8 cellular contexts compared by ENCODE assay signal in genomic region chr16:56985288-56985961, GRCh38. TPM values are rescaled to one million over a fixed set of nuclear protein-coding genes. Genes with fewer than 3 reads are reported as not detected.
DNase-seq lines count a peak whose midpoint lies in the region; ATAC-seq and TF ChIP-seq lines count a peak whose summit lies in the region.

No MANE protein-coding gene starts in this region.

- H3K27ac Mint-ChIP-seq in activated naive CD4-positive, alpha-beta T cell treated with anti-CD3 and anti-CD28 coated beads, Interleukin-2, amount 10 ng/mL, durations not matched to agents 7 days and 5 days = peak overlapping the region; percentile 69
- peak overlapping the region; percentile 98 to 100 for H3K27ac Mint-ChIP-seq in stimulated activated naive CD8-positive, alpha-beta T cell treated with anti-CD3 and anti-CD28 coated beads, Interleukin-15, amount 100 ng/mL, for 72 hours

- intact Hi-C loops in heart left ventricle (cut with DNase I) = no loop called here

- H3K27me3 ChIP-seq in ACC112 (ENCODE audit: insufficient read depth, low read length) = no peaks in the 10 kb centered on the region
- no peaks in the 10 kb centered on the region for H3K27me3 ChIP-seq in heart left ventricle

- no peak overlapping the region for H2AFZ ChIP-seq in ACC112 (ENCODE audit: low read length, unreplicated experiment)

- CTCF ChIA-PET in activated naive CD4-positive, alpha-beta T cell treated with anti-CD3 and anti-CD28 coated beads, Interleukin-2, amount 10 ng/mL, durations not matched to agents 7 days and 5 days (lab: Charles Lee) = interaction anchor here (1.4 to 1.9 kb wide), 2 partner anchors 22 kb away, joined by 3 to 7 read pairs; no protein-coding TSS in a partner anchor

- peaks cover 41% of the 10 kb centered on the region for H3K79me2 ChIP-seq in ACC112 (ENCODE audit: control insufficient read depth, insufficient read depth, low read length, unreplicated experiment)

- H3K4me3 ChIP-seq in ACC112 (ENCODE audit: low read depth, low read length) (peak overlapping the region; percentile 39; the same call in 1 of the 2 replicates), heart left ventricle (no peak overlapping the region)

- TF ChIP-seq POLR2A in heart left ventricle (IDR thresholded peaks at IDR 0.05) = peak in 1 of 2 donors; percentile 19

- H3K9me3 ChIP-seq in heart left ventricle = no peaks in the 10 kb centered on the region

- H3K36me3 ChIP-seq in ACC112 (ENCODE audit: insufficient read depth, low read length) = no peaks in the 10 kb centered on the region
- peaks cover 0 to 24% (median 0%) of the 10 kb centered on the region in 9 donors for H3K36me3 ChIP-seq in heart left ventricle

- H3K36me3 Mint-ChIP-seq in activated naive CD4-positive, alpha-beta T cell treated with anti-CD3 and anti-CD28 coated beads, Interleukin-2, amount 10 ng/mL, durations not matched to agents 7 days and 5 days = peaks cover 76% of the 10 kb centered on the region

- ATAC-seq in heart left ventricle = peak in 3 of 4 donors; percentile 64 to 70 (median 65)
- no peak for ATAC-seq in stimulated activated naive CD8-positive, alpha-beta T cell treated with anti-CD3 and anti-CD28 coated beads, Interleukin-15, amount 100 ng/mL, for 72 hours

- no peak for TF ChIP-seq CTCF in heart left ventricle (IDR thresholded peaks at IDR 0.05)

- H3K4me3 Mint-ChIP-seq in activated naive CD4-positive, alpha-beta T cell treated with anti-CD3 and anti-CD28 coated beads, Interleukin-2, amount 10 ng/mL, durations not matched to agents 7 days and 5 days = peak overlapping the region; percentile 33
- peak overlapping the region; percentile 97 to 99 for H3K4me3 Mint-ChIP-seq in stimulated activated naive CD8-positive, alpha-beta T cell treated with anti-CD3 and anti-CD28 coated beads, Interleukin-15, amount 100 ng/mL, for 72 hours

- peak; percentile 83 for DNase-seq in HCEC 1CT
- no peak for DNase-seq in activated naive CD4-positive, alpha-beta T cell treated with anti-CD3 and anti-CD28 coated beads, Interleukin-2, amount 10 ng/mL, durations not matched to agents 7 days and 5 days
- DNase-seq in heart left ventricle = peak; percentile 54 to 84 (median 80)
- DNase-seq in stimulated activated naive CD8-positive, alpha-beta T cell treated with anti-CD3 and anti-CD28 coated beads, Interleukin-15, amount 100 ng/mL, for 72 hours = no peak
- no peak for DNase-seq in SKM-1 treated with dmso at 0.1 percent for 144 hours (lab: John Stamatoyannopoulos, UW; ENCODE audit: unreplicated experiment)
- DNase-seq in stimulated activated CD4-positive, alpha-beta T cell treated with anti-CD3 and anti-CD28 coated beads, Interleukin-2, amount 100 ng/mL, for 48 hours = no peak
- no peak for DNase-seq in COR-L47 (lab: John Stamatoyannopoulos, UW)

- WGBS in heart left ventricle, 4 donors = 58 to 70% (median 62%) methylated on average over 6 to 7 of the region's 7 CpGs

- H3K4me1 Mint-ChIP-seq in activated naive CD4-positive, alpha-beta T cell treated with anti-CD3 and anti-CD28 coated beads, Interleukin-2, amount 10 ng/mL, durations not matched to agents 7 days and 5 days = peaks cover 74% of the 10 kb centered on the region
- peaks cover 93% of the 10 kb centered on the region for H3K4me1 Mint-ChIP-seq in stimulated activated naive CD8-positive, alpha-beta T cell treated with anti-CD3 and anti-CD28 coated beads, Interleukin-15, amount 100 ng/mL, for 72 hours

- H3K27me3 Mint-ChIP-seq in activated naive CD4-positive, alpha-beta T cell treated with anti-CD3 and anti-CD28 coated beads, Interleukin-2, amount 10 ng/mL, durations not matched to agents 7 days and 5 days = peaks cover 3% of the 10 kb centered on the region
- no peaks in the 10 kb centered on the region for H3K27me3 Mint-ChIP-seq in stimulated activated naive CD8-positive, alpha-beta T cell treated with anti-CD3 and anti-CD28 coated beads, Interleukin-15, amount 100 ng/mL, for 72 hours

- no peaks in the 10 kb centered on the region for H3K9me3 Mint-ChIP-seq in activated naive CD4-positive, alpha-beta T cell treated with anti-CD3 and anti-CD28 coated beads, Interleukin-2, amount 10 ng/mL, durations not matched to agents 7 days and 5 days
- H3K9me3 Mint-ChIP-seq in stimulated activated naive CD8-positive, alpha-beta T cell treated with anti-CD3 and anti-CD28 coated beads, Interleukin-15, amount 100 ng/mL, for 72 hours = no peaks in the 10 kb centered on the region

- peaks cover 27% of the 10 kb centered on the region for H3K4me1 ChIP-seq in ACC112 (ENCODE audit: control insufficient read depth, insufficient read depth, low read length, unreplicated experiment)
- peaks cover 0 to 79% (median 34%) of the 10 kb centered on the region in 12 donors for H3K4me1 ChIP-seq in heart left ventricle

- H3K27ac ChIP-seq in ACC112 (ENCODE audit: low read depth, low read length) (peak overlapping the region; percentile 47), heart left ventricle (peak overlapping the region in 11 of 12 donors; percentile 17 to 76 (median 65))

RNA-seq across cellular contexts. Expression of gene NLRC5, which starts 3.9 kb away (rescaled TPM):
- 10 to 100 TPM in 4 of 9 donors, 1 to 10 TPM in 5; 5.8 to 98.6 (median 9.9) TPM for total RNA-seq in heart left ventricle
- 10 to 100 TPM in 1 of 2 donors, 1 to 10 TPM in 1; 6.8 to 11.8 TPM for polyA plus RNA-seq in heart left ventricle

RNA-seq across cellular contexts. Expression of gene CETP, which starts 23.7 kb away (rescaled TPM):
- total RNA-seq in heart left ventricle = 1 to 10 TPM in 2 of 9 donors, under 1 TPM in 5, not detected in 2; 0.23 to 3.1 (median 0.30) TPM
- polyA plus RNA-seq in heart left ventricle = under 1 TPM in 1 of 2 donors, not detected in 1; 0.32 TPM

RNA-seq across cellular contexts. Expression of gene HERPUD1, which starts 53.5 kb away (rescaled TPM):
- 100 to 1,000 TPM in 8 of 9 donors, 10 to 100 TPM in 1; 86.9 to 197 (median 117) TPM for total RNA-seq in heart left ventricle
- 100 to 1,000 TPM in 1 of 2 donors, 10 to 100 TPM in 1; 41.4 to 226 TPM for polyA plus RNA-seq in heart left ventricle

Comparison
In these comparisons a context has a peak if more than half of its experiments do, and no peak if none do; other contexts are left out.
1. DNase-seq: peak in HCEC 1CT (single experiment) and heart left ventricle (5 of 5); none in activated naive CD4-positive, alpha-beta T cell treated with anti-CD3 and anti-CD28 coated beads, Interleukin-2, amount 10 ng/mL, durations not matched to agents 7 days and 5 days (single experiment), stimulated activated naive CD8-positive, alpha-beta T cell treated with anti-CD3 and anti-CD28 coated beads, Interleukin-15, amount 100 ng/mL, for 72 hours (0 of 2), SKM-1 treated with dmso at 0.1 percent for 144 hours (single experiment), stimulated activated CD4-positive, alpha-beta T cell treated with anti-CD3 and anti-CD28 coated beads, Interleukin-2, amount 100 ng/mL, for 48 hours (0 of 2) and COR-L47 (single experiment).